In the genomic region with DNA sequence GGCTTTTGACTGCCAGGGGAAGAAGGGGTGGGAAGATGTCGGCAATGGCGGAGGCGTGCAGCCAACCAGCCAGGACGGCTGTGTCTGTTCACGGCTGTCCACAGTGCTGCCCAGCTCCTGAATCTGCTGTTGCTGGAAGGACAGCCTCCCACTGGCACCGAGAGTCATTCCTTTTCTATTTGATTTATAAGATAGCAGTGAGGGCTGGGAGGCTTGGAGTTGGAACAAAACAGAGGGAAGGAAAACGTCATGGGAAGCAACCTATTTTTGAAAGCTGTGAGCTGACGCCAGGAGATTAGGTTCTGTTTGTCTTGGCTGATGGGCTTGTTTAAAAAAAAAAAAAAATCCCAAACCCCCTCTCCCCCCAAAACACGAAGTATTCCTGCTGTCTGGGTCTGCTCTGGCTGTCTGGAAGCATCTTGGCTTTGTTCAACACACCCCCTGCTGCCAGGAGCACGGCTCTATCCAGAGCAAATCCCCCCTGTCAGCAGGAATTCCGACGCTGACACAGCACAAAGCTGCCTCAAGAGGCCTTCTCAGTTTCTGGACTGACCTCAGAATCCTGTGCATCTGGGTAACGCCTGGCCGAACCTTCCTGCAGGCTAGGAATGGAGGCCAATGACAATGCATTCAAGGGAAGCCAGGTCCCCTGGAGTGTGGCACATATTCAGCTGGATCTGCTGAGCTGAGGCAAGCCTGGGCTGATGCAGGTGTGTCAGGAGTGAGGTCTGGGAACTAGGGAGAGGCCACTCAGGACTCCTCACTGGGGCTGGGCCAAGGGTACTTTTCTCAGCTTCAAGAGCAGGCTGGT, we compare ENCODE assay signal across 8 cellular contexts. TPM values are rescaled to one million over a fixed set of nuclear protein-coding genes. Genes with fewer than 3 reads are reported as not detected.
DNase-seq lines count a peak whose midpoint lies in the region; ATAC-seq and TF ChIP-seq lines count a peak whose summit lies in the region.

No MANE protein-coding gene starts in this region.

- CTCF ChIA-PET in A673 (lab: Charles Lee): interaction anchor here (0.6 to 1.0 kb wide), 3 partner anchors 17 to 198 kb away, joined by 3 read pairs; no protein-coding TSS in a partner anchor

- TF ChIP-seq CTCF in A673 (conservative IDR thresholded peaks at IDR 0.05; ENCODE audit: low read depth, low read length) (no peak), fibroblast of mammary gland (conservative IDR thresholded peaks at IDR 0.05; ENCODE audit: control insufficient read depth, insufficient read depth, low read depth, low read length) (no peak), nephron progenitor cell (IDR thresholded peaks at IDR 0.05) (no peak)

- intact Hi-C loops in A673 (cut with micrococcal nuclease; ENCODE audit: unreplicated experiment): loop anchor here (5.0 kb wide), 1 partner anchor 155 kb away; no protein-coding TSS in a partner anchor

- H3K9me3 Mint-ChIP-seq in nephron progenitor cell: no peaks in the 10 kb centered on the region

- no peaks in the 10 kb centered on the region for H3K36me3 ChIP-seq in A673 (ENCODE audit: insufficient read depth, low read length, poor library complexity, severe bottlenecking)

- POLR2A ChIA-PET in A673 (lab: Charles Lee; ENCODE audit: low non-redundant PET): no interaction called here

- H3K9me3 ChIP-seq in A673 (ENCODE audit: low read depth, low read length, poor library complexity, severe bottlenecking): no peaks in the 10 kb centered on the region

- H3K27ac ChIP-seq in A673 (ENCODE audit: low read depth, low read length, poor library complexity, severe bottlenecking): peak overlapping the region; percentile 58

- H3K27me3 ChIP-seq in A673 (replicated peaks; ENCODE audit: insufficient read depth, low read depth, low read length, poor library complexity): no peaks in the 10 kb centered on the region

- DNase-seq in A673 (ENCODE audit: low spot score) (peak; percentile 73), NCI-H510A treated with DMSO at 0.1 percent for 48 hours (lab: John Stamatoyannopoulos, UW) (peak; percentile 58), fibroblast of mammary gland (ENCODE audit: low read depth) (peak; percentile 85), nephron progenitor cell (peak; percentile 37), activated T-cell treated with anti-CD3 and anti-CD28 coated beads for 4 hours (no peak), erythroblast (lab: John Stamatoyannopoulos, UW) (no peak)

- H3K36me3 Mint-ChIP-seq in nephron progenitor cell (ENCODE audit: low read depth): peaks cover 13% of the 10 kb centered on the region

- H3K27ac Mint-ChIP-seq in nephron progenitor cell: peak overlapping the region; percentile 96

- TF ChIP-seq POLR2A in GM18505 (IDR thresholded peaks at IDR 0.05; ENCODE audit: borderline replicate concordance, extremely low read depth, insufficient read depth, insufficient read length) (no peak), erythroblast (IDR thresholded peaks at IDR 0.05; ENCODE audit: low read length) (no peak)

- H3K27me3 Mint-ChIP-seq in nephron progenitor cell (ENCODE audit: low read depth, poor library complexity): peaks cover 3% of the 10 kb centered on the region

- ATAC-seq in GM18505 (IDR thresholded peaks at IDR 0.05; ENCODE audit: unreplicated experiment): no peak
- ATAC-seq in GM18870 (IDR thresholded peaks at IDR 0.05; ENCODE audit: unreplicated experiment): no peak

- peaks cover 71% of the 10 kb centered on the region for H3K4me1 Mint-ChIP-seq in nephron progenitor cell

- peak overlapping the region; percentile 64 for H3K4me3 Mint-ChIP-seq in nephron progenitor cell

- H3K4me3 ChIP-seq in A673 (ENCODE audit: low read depth, low read length, poor library complexity, severe bottlenecking) (no peak overlapping the region), fibroblast of mammary gland (ENCODE audit: control insufficient read depth, low read depth, low read length) (no peak overlapping the region)

- peaks cover 15% of the 10 kb centered on the region for H3K4me1 ChIP-seq in A673 (ENCODE audit: insufficient read depth, low read length, poor library complexity, severe bottlenecking)

- BruUV-seq in A673 (replicated peaks; lab: Mats Ljungman, UMichigan): no TSS peak

RNA-seq across cellular contexts. Expression of gene SREBF1, which starts 41.0 kb away (rescaled TPM):
- 240 and 328 TPM in 2 replicates for total RNA-seq in A673 (2021)

Comparison
In these comparisons a context has a peak if more than half of its experiments do, and no peak if none do; other contexts are left out.
1. DNase-seq: peak in A673 (single experiment), NCI-H510A treated with DMSO at 0.1 percent for 48 hours (single experiment), fibroblast of mammary gland (single experiment) and nephron progenitor cell (single experiment); none in activated T-cell treated with anti-CD3 and anti-CD28 coated beads for 4 hours (single experiment) and erythroblast (0 of 2).